12 cellular contexts compared by ENCODE assay signal in genomic region chr17:17120294-17120693, GRCh38.
DNase-seq lines count a peak whose midpoint lies in the region; ATAC-seq and TF ChIP-seq lines count a peak whose summit lies in the region.
"Had no signal": no experiment of that assay in that cellular context is flagged by ENCODE, and none has a peak within 500 bp of the region (broad histone marks: within the 10 kb centered on the region; RNA-seq: fewer than 3 reads in every experiment).

No MANE protein-coding gene starts in this region.

- peak overlapping the region; percentile 91 for H3K27ac Mint-ChIP-seq in activated naive CD4-positive, alpha-beta T cell treated with anti-CD3 and anti-CD28 coated beads, Interleukin-2, amount 50 U/mL, for 24 hours
- H3K27ac Mint-ChIP-seq in chondrocyte (ENCODE audit: unreplicated experiment): peak overlapping the region; percentile 71

- H3K4me1 ChIP-seq in muscle layer of colon (ENCODE audit: insufficient read depth, low read length) (peaks cover 47% of the 10 kb centered on the region), uterus (peaks cover 8 to 33% of the 10 kb centered on the region in 2 donors)

- DNase-seq in activated naive CD4-positive, alpha-beta T cell treated with anti-CD3 and anti-CD28 coated beads, Interleukin-2, amount 50 U/mL, for 16 hours: no peak
- DNase-seq in chondrocyte (ENCODE audit: low spot score) (peak; percentile 63), uterus (no peak), hippocampal formation (lab: John Stamatoyannopoulos, UW) (no peak), iPS-NIHi11 (ENCODE audit: low spot score) (no peak)
- DNase-seq: KG1, NCI-H446 treated with DMSO at 0.1 percent for 48 hours had no signal

- H3K27me3 Mint-ChIP-seq in activated naive CD4-positive, alpha-beta T cell treated with anti-CD3 and anti-CD28 coated beads, Interleukin-2, amount 50 U/mL, for 24 hours: no peaks in the 10 kb centered on the region
- no peaks in the 10 kb centered on the region for H3K27me3 Mint-ChIP-seq in chondrocyte (ENCODE audit: low read depth)

- TF ChIP-seq CTCF in chondrocyte (IDR thresholded peaks at IDR 0.05) (no peak), uterus (IDR thresholded peaks at IDR 0.05) (no peak)

- H3K27ac ChIP-seq in muscle layer of colon (ENCODE audit: low read depth, low read length) (peak overlapping the region; percentile 22), uterus (peak overlapping the region; percentile 46 to 72)

- no peaks in the 10 kb centered on the region for H3K9me3 ChIP-seq in muscle layer of colon (ENCODE audit: low read length)
- H3K9me3 ChIP-seq in uterus: no peaks in the 10 kb centered on the region

- intact Hi-C loops in uterus (cut with DNase I; ENCODE audit: low total_unique reads): no loop called here

- no peak for ATAC-seq in GM18511 (IDR thresholded peaks at IDR 0.05; ENCODE audit: unreplicated experiment)
- ATAC-seq: SK-N-SH treated with all-trans-retinoic acid at 6 μM for 48 hours had no signal

- H3K36me3 Mint-ChIP-seq in activated naive CD4-positive, alpha-beta T cell treated with anti-CD3 and anti-CD28 coated beads, Interleukin-2, amount 50 U/mL, for 24 hours: no peaks in the 10 kb centered on the region
- H3K36me3 Mint-ChIP-seq in chondrocyte (ENCODE audit: low read depth): no peaks in the 10 kb centered on the region

- H3K27me3 ChIP-seq in muscle layer of colon (ENCODE audit: control insufficient read depth in 1 of 2, insufficient read depth in 2 of 2, low read length in 2 of 2) (no peaks in the 10 kb centered on the region), uterus (no peaks in the 10 kb centered on the region)

- TF ChIP-seq POLR2A in uterus (IDR thresholded peaks at IDR 0.05): no peak

- H3K4me1 Mint-ChIP-seq in activated naive CD4-positive, alpha-beta T cell treated with anti-CD3 and anti-CD28 coated beads, Interleukin-2, amount 50 U/mL, for 24 hours: peaks cover 85% of the 10 kb centered on the region
- H3K4me1 Mint-ChIP-seq in chondrocyte (ENCODE audit: low read depth): peaks cover 61% of the 10 kb centered on the region

- no peak overlapping the region for H3K4me3 Mint-ChIP-seq in activated naive CD4-positive, alpha-beta T cell treated with anti-CD3 and anti-CD28 coated beads, Interleukin-2, amount 50 U/mL, for 24 hours
- no peak overlapping the region for H3K4me3 Mint-ChIP-seq in chondrocyte (ENCODE audit: unreplicated experiment)
- H3K4me3 Mint-ChIP-seq: activated T-cell treated with anti-CD3 and anti-CD28 coated beads, Interleukin-2, amount 50 U/mL, for 4 hours had no signal

- H3K4me3 ChIP-seq in muscle layer of colon (ENCODE audit: low read depth in 1 of 2, low read length in 2 of 2): no peak overlapping the region
- H3K4me3 ChIP-seq in uterus: no peak overlapping the region

- peak overlapping the region; percentile 3 for H3K9ac ChIP-seq in muscle layer of colon (ENCODE audit: low read length)

- H3K36me3 ChIP-seq in muscle layer of colon (ENCODE audit: insufficient read depth, low read length) (no peaks in the 10 kb centered on the region), uterus (no peaks in the 10 kb centered on the region)

- no peaks in the 10 kb centered on the region for H3K9me3 Mint-ChIP-seq in activated naive CD4-positive, alpha-beta T cell treated with anti-CD3 and anti-CD28 coated beads, Interleukin-2, amount 50 U/mL, for 24 hours
- no peaks in the 10 kb centered on the region for H3K9me3 Mint-ChIP-seq in chondrocyte (ENCODE audit: low read depth)
- H3K9me3 Mint-ChIP-seq: activated T-cell treated with anti-CD3 and anti-CD28 coated beads, Interleukin-2, amount 50 U/mL, for 4 hours had no signal
